In genomic region chr17:80720624-80721577, GRCh38 we compare ENCODE assay signal across 8 cellular contexts.
DNase-seq lines count a peak whose midpoint lies in the region; ATAC-seq and TF ChIP-seq lines count a peak whose summit lies in the region.

No MANE protein-coding gene starts in this region.

- dilution Hi-C loops in mammary epithelial cell (cut with HindIII; ENCODE audit: low sequenced_read_pairs): loop anchor here (25.0 kb wide), 1 partner anchor 241 kb away; no protein-coding TSS in a partner anchor

- no peaks in the 10 kb centered on the region for H3K27me3 ChIP-seq in mammary epithelial cell (ENCODE audit: insufficient read depth, low read length)

- DNase-seq in Daoy (ENCODE audit: low read depth): peak; percentile 88
- DNase-seq in T1000 (lab: John Stamatoyannopoulos, UW): peak; percentile 23
- DNase-seq in mammary epithelial cell: peak; percentile 82
- no peak for DNase-seq in sciatic nerve (ENCODE audit: low spot score)
- no peak for DNase-seq in NCI-H82 (lab: John Stamatoyannopoulos, UW)
- DNase-seq in AML-193 (lab: John Stamatoyannopoulos, UW): no peak

- intact Hi-C loops in mammary epithelial cell (cut with micrococcal nuclease) (no loop called here), sciatic nerve (cut with DNase I) (no loop called here)

- BruUV-seq in mammary epithelial cell (replicated peaks; lab: Mats Ljungman, UMichigan): no TSS peak

- H4K20me1 ChIP-seq in mammary epithelial cell (ENCODE audit: insufficient read depth, low read length): no peaks in the 10 kb centered on the region

- H2AFZ ChIP-seq in mammary epithelial cell (ENCODE audit: low read depth, low read length): peak overlapping the region; percentile 42

- WGBS in mammary epithelial cell (ENCODE audit: low coverage, missing lambda C conversion rate): 43% methylated on average over 23 of the region's 35 CpGs

- H3K79me2 ChIP-seq in mammary epithelial cell (ENCODE audit: insufficient read depth, low read length): peaks cover 73% of the 10 kb centered on the region

- in situ Hi-C loops in mammary epithelial cell (cut with MboI; ENCODE audit: low sequenced_read_pairs in 2 of 2): no loop called here

- H3K36me3 ChIP-seq in mammary epithelial cell (ENCODE audit: insufficient read depth, low read length): no peaks in the 10 kb centered on the region

- no peaks in the 10 kb centered on the region for H3K9me3 ChIP-seq in mammary epithelial cell (replicated peaks; ENCODE audit: insufficient read depth, low read length)

- no peak overlapping the region for H3K4me3 ChIP-seq in mammary epithelial cell (replicated peaks in 1 of 3; ENCODE audit: insufficient read depth in 1 of 3, low read depth in 2 of 3, low read length in 3 of 3)

- peak overlapping the region; percentile 82 for H3K27ac ChIP-seq in mammary epithelial cell (ENCODE audit: insufficient read depth, low read depth, low read length)

- ATAC-seq in sciatic nerve: peak; percentile 36
- no peak for ATAC-seq in GM21423 (IDR thresholded peaks at IDR 0.05; ENCODE audit: unreplicated experiment)
- no peak for ATAC-seq in GM19023 (IDR thresholded peaks at IDR 0.05; ENCODE audit: unreplicated experiment)

- CTCF ChIA-PET in mammary epithelial cell (lab: Charles Lee; ENCODE audit: low non-redundant PET): no interaction called here

- peak overlapping the region; percentile 75 for H3K4me2 ChIP-seq in mammary epithelial cell (ENCODE audit: insufficient read depth, low read depth, low read length)

- peaks cover 54% of the 10 kb centered on the region for H3K4me1 ChIP-seq in mammary epithelial cell (ENCODE audit: insufficient read depth, low read length)

- H3K9ac ChIP-seq in mammary epithelial cell (ENCODE audit: insufficient read depth, low read length): peak overlapping the region; percentile 14

- TF ChIP-seq CTCF in mammary epithelial cell (conservative IDR thresholded peaks at IDR 0.05 in 1 of 2, IDR thresholded peaks at IDR 0.05 in 1 of 2; ENCODE audit: extremely low read depth in 1 of 2, insufficient read depth in 1 of 2, low read depth in 1 of 2, low read length in 2 of 2): no peak

Comparison
In these comparisons a context has a peak if more than half of its experiments do, and no peak if none do; other contexts are left out.
1. DNase-seq: peak in Daoy (single experiment), T1000 (single experiment) and mammary epithelial cell (single experiment); none in sciatic nerve (single experiment), NCI-H82 (single experiment) and AML-193 (0 of 2).